ENCODE assay signal across 9 cellular contexts in the genomic region with DNA sequence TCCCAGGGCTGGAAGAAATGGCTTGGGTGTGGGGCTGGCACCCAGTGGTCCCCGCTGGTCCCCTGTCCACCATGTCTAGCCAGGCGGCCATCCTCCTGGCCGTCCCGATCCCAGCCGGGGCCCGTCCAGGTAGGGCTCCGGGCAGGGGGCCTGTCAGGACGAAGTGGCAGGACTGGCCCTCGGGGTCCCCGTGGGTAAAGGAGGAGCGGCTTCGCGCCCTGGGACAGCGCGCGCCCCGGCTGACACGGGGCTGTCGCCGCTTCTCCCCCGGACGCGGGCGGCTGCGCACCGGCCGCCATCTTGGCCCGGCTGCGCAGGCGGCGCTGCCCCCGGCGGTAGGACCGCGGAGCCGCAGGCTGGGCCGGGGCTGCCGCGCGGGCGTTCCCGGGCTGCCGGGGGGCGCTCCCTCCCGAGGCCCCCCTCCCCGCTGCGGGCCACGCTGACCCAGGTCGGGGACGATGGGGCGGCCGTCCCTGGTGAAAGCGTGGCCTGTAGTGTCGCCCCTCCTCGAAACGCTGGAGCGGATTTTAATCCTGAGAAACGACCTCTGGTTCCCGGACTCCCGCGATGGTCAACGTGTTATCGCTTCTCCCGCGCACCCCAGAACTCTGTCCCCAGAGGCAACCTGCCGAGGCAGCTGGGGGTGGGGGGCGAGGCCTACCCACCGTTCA.
A peak's percentile ranks its signal among the peaks of the same experiment; 100 is the strongest.
DNase-seq lines count a peak whose midpoint lies in the region; ATAC-seq, FAIRE-seq and TF ChIP-seq lines count a peak whose summit lies in the region.
"Had no signal": no experiment of that assay in that cellular context is flagged by ENCODE, and none has a peak within 500 bp of the region (broad histone marks: within the 10 kb centered on the region; RNA-seq: fewer than 3 reads in every experiment).

No MANE protein-coding gene starts in this region.

- H3K4me1 Mint-ChIP-seq in activated naive CD8-positive, alpha-beta T cell treated with anti-CD3 and anti-CD28 coated beads, Interleukin-2, amount 10 ng/mL, durations not matched to agents 7 days and 5 days = peaks cover 5% of the 10 kb centered on the region

- peaks cover 37% of the 10 kb centered on the region for H3K4me1 ChIP-seq in hepatocyte (ENCODE audit: insufficient read depth)

- no peaks in the 10 kb centered on the region for H4K20me1 ChIP-seq in hepatocyte (ENCODE audit: insufficient read depth, poor library complexity, severe bottlenecking)

- no peaks in the 10 kb centered on the region for H3K36me3 Mint-ChIP-seq in activated naive CD8-positive, alpha-beta T cell treated with anti-CD3 and anti-CD28 coated beads, Interleukin-2, amount 10 ng/mL, durations not matched to agents 7 days and 5 days

- DNase-seq in D721Med (ENCODE audit: insufficient read length, low spot score) (no peak), hepatocyte (ENCODE audit: low spot score) (peak; percentile 84), sciatic nerve (ENCODE audit: low spot score) (no peak), SHP77 treated with DMSO at 0.1 percent for 48 hours (lab: John Stamatoyannopoulos, UW) (no peak)
- peak; percentile 70 for DNase-seq in activated naive CD8-positive, alpha-beta T cell treated with anti-CD3 and anti-CD28 coated beads, Interleukin-2, amount 10 ng/mL, durations not matched to agents 7 days and 5 days
- DNase-seq in effector CD8-positive, alpha-beta T cell (lab: John Stamatoyannopoulos, UW) = no peak

- H3K36me3 ChIP-seq in hepatocyte (replicated peaks; ENCODE audit: insufficient read depth, low read depth) = no peaks in the 10 kb centered on the region

- no peaks in the 10 kb centered on the region for H3K9me2 ChIP-seq in hepatocyte (replicated peaks; ENCODE audit: insufficient read depth)

- no peak for FAIRE-seq in D721Med (lab: Jason Lieb, UNC)
- FAIRE-seq: TTC549 had no signal

- 19% methylated on average over 49 of the region's 68 CpGs for WGBS in hepatocyte (ENCODE audit: low lambda C conversion rate, missing lambda C conversion rate)

- peak overlapping the region; percentile 78 for H3K4me3 Mint-ChIP-seq in activated naive CD8-positive, alpha-beta T cell treated with anti-CD3 and anti-CD28 coated beads, Interleukin-2, amount 10 ng/mL, durations not matched to agents 7 days and 5 days

- H3K4me3 ChIP-seq in hepatocyte = peak overlapping the region; percentile 82

- H3K27ac ChIP-seq in hepatocyte = no peak overlapping the region

- peak; percentile 44 for ATAC-seq in HG03442 (IDR thresholded peaks at IDR 0.05; ENCODE audit: unreplicated experiment)
- peak; percentile 53 for ATAC-seq in activated naive CD8-positive, alpha-beta T cell treated with anti-CD3 and anti-CD28 coated beads, Interleukin-2, amount 10 ng/mL, durations not matched to agents 7 days and 5 days (ENCODE audit: low read depth)
- peak; percentile 41 for ATAC-seq in sciatic nerve
- ATAC-seq in HG03045 (IDR thresholded peaks at IDR 0.05; ENCODE audit: unreplicated experiment) = no peak

- no peaks in the 10 kb centered on the region for H3K9me3 ChIP-seq in hepatocyte (ENCODE audit: low read depth)

- POLR2A ChIA-PET in activated naive CD8-positive, alpha-beta T cell treated with anti-CD3 and anti-CD28 coated beads, Interleukin-2, amount 10 ng/mL, durations not matched to agents 7 days and 5 days (lab: Charles Lee) = no interaction called here

- H3K27me3 Mint-ChIP-seq in activated naive CD8-positive, alpha-beta T cell treated with anti-CD3 and anti-CD28 coated beads, Interleukin-2, amount 10 ng/mL, durations not matched to agents 7 days and 5 days = peaks cover 3% of the 10 kb centered on the region

- H3K4me2 ChIP-seq in hepatocyte = peak overlapping the region; percentile 97

- no peaks in the 10 kb centered on the region for H3K9me3 Mint-ChIP-seq in activated naive CD8-positive, alpha-beta T cell treated with anti-CD3 and anti-CD28 coated beads, Interleukin-2, amount 10 ng/mL, durations not matched to agents 7 days and 5 days

- intact Hi-C loops in sciatic nerve (cut with DNase I) = loop anchor here (5.0 kb wide), 1 partner anchor 61 kb away; a partner anchor contains a TSS

- H3K27me3 ChIP-seq in hepatocyte = peaks cover 36% of the 10 kb centered on the region

- H3K79me2 ChIP-seq in hepatocyte = no peaks in the 10 kb centered on the region

- TF ChIP-seq CTCF in D721Med (IDR thresholded peaks at IDR 0.05; ENCODE audit: insufficient read depth, missing control alignments) (peak; percentile 5), hepatocyte (IDR thresholded peaks at IDR 0.05; ENCODE audit: poor library complexity) (peak; percentile 24)

- peak overlapping the region; percentile 75 for H3K27ac Mint-ChIP-seq in activated naive CD8-positive, alpha-beta T cell treated with anti-CD3 and anti-CD28 coated beads, Interleukin-2, amount 10 ng/mL, durations not matched to agents 7 days and 5 days

- H2AFZ ChIP-seq in hepatocyte = peak overlapping the region; percentile 96

Comparison
In these comparisons a context has a peak if more than half of its experiments do, and no peak if none do; other contexts are left out.
1. DNase-seq: peak in activated naive CD8-positive, alpha-beta T cell treated with anti-CD3 and anti-CD28 coated beads, Interleukin-2, amount 10 ng/mL, durations not matched to agents 7 days and 5 days (single experiment) and hepatocyte (single experiment); none in D721Med (single experiment), sciatic nerve (single experiment), effector CD8-positive, alpha-beta T cell (single experiment) and SHP77 treated with DMSO at 0.1 percent for 48 hours (single experiment).